In the genomic region with DNA sequence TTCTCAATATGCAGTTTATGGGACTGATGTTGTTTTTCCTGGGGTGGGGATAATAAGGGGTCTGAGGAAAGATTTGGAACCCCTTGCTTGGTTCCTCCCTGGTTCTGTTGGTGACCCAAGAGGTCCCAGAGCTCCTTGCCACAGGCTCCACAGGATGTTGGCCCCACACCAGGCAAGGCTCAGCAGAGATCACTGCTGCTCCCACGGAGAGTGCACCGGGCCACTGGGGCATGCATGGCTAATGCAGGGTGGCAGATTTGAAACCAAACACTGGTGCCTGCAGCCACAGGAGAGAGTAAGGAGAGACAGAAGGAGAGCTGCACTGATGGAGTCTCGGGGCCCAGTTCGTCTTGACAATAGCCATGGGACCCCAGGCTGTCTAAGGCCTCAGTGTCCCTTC, we compare ENCODE assay signal across 18 cellular contexts. TPM values are rescaled to one million over a fixed set of nuclear protein-coding genes. Genes with fewer than 3 reads are reported as not detected.
A peak's percentile ranks its signal among the peaks of the same experiment; 100 is the strongest.
DNase-seq lines count a peak whose midpoint lies in the region; TF ChIP-seq lines count a peak whose summit lies in the region.
"Had no signal": no experiment of that assay in that cellular context is flagged by ENCODE, and none has a peak within 500 bp of the region (broad histone marks: within the 10 kb centered on the region; RNA-seq: fewer than 3 reads in every experiment).

No MANE protein-coding gene starts in this region.

- no peak overlapping the region for H2AFZ ChIP-seq in Karpas-422 (ENCODE audit: low read length)

- no peaks in the 10 kb centered on the region for H3K9me3 ChIP-seq in Karpas-422 (ENCODE audit: low read length)

- H3K4me3 ChIP-seq in coronary artery: peak overlapping the region; percentile 30
- no peak overlapping the region for H3K4me3 ChIP-seq in mesendoderm (ENCODE audit: low read length)
- no peak overlapping the region for H3K4me3 ChIP-seq in Karpas-422 (ENCODE audit: low read length)

- no peak overlapping the region for H3K27ac Mint-ChIP-seq in endothelial cell (ENCODE audit: unreplicated experiment)

- DNase-seq in coronary artery (ENCODE audit: low spot score): no peak
- DNase-seq in mesendoderm: no peak
- DNase-seq in substantia nigra (lab: John Stamatoyannopoulos, UW): peak in 2 of 49 donors; percentile 11 to 16
- DNase-seq in GM03348 (ENCODE audit: low spot score): no peak
- no peak for DNase-seq in endothelial cell (ENCODE audit: low spot score)
- no peak for DNase-seq in mucosa of gallbladder (ENCODE audit: low spot score)
- DNase-seq in Karpas-422: no peak
- DNase-seq: DMS 273 treated with DMSO at 0.1 percent for 48 hours, GDM1, KBM-7, NCI-H1436, NCI-H2029, NCI-H2171 treated with DMSO at 0.1 percent for 48 hours, NCI-H748 treated with DMSO at 0.1 percent for 48 hours had no signal

- no peak overlapping the region for H3K4me2 ChIP-seq in mesendoderm (ENCODE audit: low read length)
- no peak overlapping the region for H3K4me2 ChIP-seq in Karpas-422 (ENCODE audit: low read depth, low read length, poor library complexity, severe bottlenecking)

- no peaks in the 10 kb centered on the region for H3K79me2 ChIP-seq in mesendoderm (ENCODE audit: control insufficient read depth, insufficient read depth, low read length)
- no peaks in the 10 kb centered on the region for H3K79me2 ChIP-seq in Karpas-422 (ENCODE audit: low read length)

- H3K9me2 ChIP-seq in Karpas-422 (replicated peaks; ENCODE audit: insufficient read depth, low read length): no peaks in the 10 kb centered on the region

- peak overlapping the region; percentile 11 for H3K23ac ChIP-seq in mesendoderm (ENCODE audit: low read length)

- no peak overlapping the region for H4K5ac ChIP-seq in mesendoderm (ENCODE audit: low read length)

- H4K20me1 ChIP-seq in Karpas-422 (ENCODE audit: insufficient read depth, low read depth, low read length): no peaks in the 10 kb centered on the region

- H2BK5ac ChIP-seq in mesendoderm (ENCODE audit: low read length): no peak overlapping the region

- H2BK15ac ChIP-seq in mesendoderm (replicated peaks; ENCODE audit: low read depth): no peak overlapping the region

- H3K79me1 ChIP-seq in mesendoderm (ENCODE audit: low read length): no peaks in the 10 kb centered on the region

- H3K36me3 ChIP-seq in mesendoderm (ENCODE audit: control insufficient read depth, insufficient read depth, low read length): no peaks in the 10 kb centered on the region
- H3K36me3 ChIP-seq in Karpas-422 (ENCODE audit: insufficient read depth, low read length): no peaks in the 10 kb centered on the region

- H3K27me3 ChIP-seq in mesendoderm (ENCODE audit: insufficient read depth, low read length, poor library complexity) (no peaks in the 10 kb centered on the region), Karpas-422 (ENCODE audit: low read length) (no peaks in the 10 kb centered on the region)

- no peaks in the 10 kb centered on the region for H3K36me3 Mint-ChIP-seq in endothelial cell (ENCODE audit: low read depth, unreplicated experiment)

- H2BK120ac ChIP-seq in mesendoderm (ENCODE audit: low read depth, low read length): no peak overlapping the region

- no peak overlapping the region for H3K4me3 Mint-ChIP-seq in endothelial cell (ENCODE audit: unreplicated experiment)

- no peak overlapping the region for H3K9ac ChIP-seq in mesendoderm (ENCODE audit: low read length)
- H3K9ac ChIP-seq in Karpas-422 (ENCODE audit: low read length): no peak overlapping the region

- H3K27ac ChIP-seq in angular gyrus (ENCODE audit: low read depth, low read length): peak overlapping the region; percentile 76
- H3K27ac ChIP-seq in coronary artery: peak overlapping the region in 1 of 2 donors; percentile 74
- H3K27ac ChIP-seq in mesendoderm (ENCODE audit: low read depth, low read length): no peak overlapping the region
- peak overlapping the region; percentile 1 for H3K27ac ChIP-seq in substantia nigra (ENCODE audit: low read depth, low read length, poor library complexity, severe bottlenecking)
- no peak overlapping the region for H3K27ac ChIP-seq in Karpas-422 (ENCODE audit: low read length)
- H3K27ac ChIP-seq: RWPE1 had no signal

- no CpG with 5 or more reads among the region's 4 CpGs for WGBS in mesendoderm (ENCODE audit: extremely low coverage, insufficient coverage, low lambda C conversion rate)

- H3K4me1 Mint-ChIP-seq in endothelial cell (ENCODE audit: unreplicated experiment): peaks cover 6% of the 10 kb centered on the region

- no peak overlapping the region for H3K18ac ChIP-seq in mesendoderm (ENCODE audit: low read length)

- H3K9me3 Mint-ChIP-seq in endothelial cell (ENCODE audit: unreplicated experiment): no peaks in the 10 kb centered on the region

- no peak for TF ChIP-seq CTCF in coronary artery (IDR thresholded peaks at IDR 0.05)
- TF ChIP-seq CTCF in endothelial cell (IDR thresholded peaks at IDR 0.05; ENCODE audit: unreplicated experiment): no peak

- no peak overlapping the region for H2AK5ac ChIP-seq in mesendoderm (ENCODE audit: low read length)

- no peak overlapping the region for H4K8ac ChIP-seq in mesendoderm (ENCODE audit: low read depth, low read length)

- H3K4ac ChIP-seq in mesendoderm (ENCODE audit: low read depth, low read length): no peak overlapping the region

- peaks cover 4% of the 10 kb centered on the region for H3K27me3 Mint-ChIP-seq in endothelial cell (ENCODE audit: unreplicated experiment)

- no peak overlapping the region for H3K56ac ChIP-seq in mesendoderm (ENCODE audit: low read length)

- peaks cover 4% of the 10 kb centered on the region for H3K4me1 ChIP-seq in mesendoderm (ENCODE audit: control insufficient read depth, low read depth, low read length)
- no peaks in the 10 kb centered on the region for H3K4me1 ChIP-seq in Karpas-422 (ENCODE audit: low read length)

RNA-seq across cellular contexts. Expression of a gene that starts 2.5 kb away (rescaled TPM):
- 0.63 TPM for polyA plus RNA-seq in mesendoderm (2013, experiment 1 of 2)
- 0.76 TPM for polyA plus RNA-seq in mesendoderm (2013, experiment 2 of 2)
- total RNA-seq in endothelial cell (ENCODE audit: unreplicated experiment) (0.18 TPM), mucosa of gallbladder (6.4 TPM)
- not detected in 2 replicates for total RNA-seq in Karpas-422 (2014; rRNA removed; shearing (Covaris generic); ENCODE audit: low replicate concordance)
- total RNA-seq: A673, H4 had no signal

RNA-seq across cellular contexts. Expression of a gene that starts 37.7 kb away (rescaled TPM):
- 7.6 TPM for polyA plus RNA-seq in mesendoderm (2013, experiment 1 of 2)
- 8.1 TPM for polyA plus RNA-seq in mesendoderm (2013, experiment 2 of 2)
- 1.1 TPM for total RNA-seq in endothelial cell (ENCODE audit: unreplicated experiment)
- total RNA-seq in mucosa of gallbladder: 19.5 TPM
- total RNA-seq in Karpas-422 (2014; rRNA removed; shearing (Covaris generic); ENCODE audit: low replicate concordance): not detected in 2 replicates

Comparison
In these comparisons a context has a peak if more than half of its experiments do, and no peak if none do; other contexts are left out.
1. H3K27ac ChIP-seq: peak in angular gyrus (single experiment) and substantia nigra (single experiment); none in mesendoderm (single experiment) and Karpas-422 (single experiment).